ENCODE assay signal across 15 cellular contexts in the genomic region with DNA sequence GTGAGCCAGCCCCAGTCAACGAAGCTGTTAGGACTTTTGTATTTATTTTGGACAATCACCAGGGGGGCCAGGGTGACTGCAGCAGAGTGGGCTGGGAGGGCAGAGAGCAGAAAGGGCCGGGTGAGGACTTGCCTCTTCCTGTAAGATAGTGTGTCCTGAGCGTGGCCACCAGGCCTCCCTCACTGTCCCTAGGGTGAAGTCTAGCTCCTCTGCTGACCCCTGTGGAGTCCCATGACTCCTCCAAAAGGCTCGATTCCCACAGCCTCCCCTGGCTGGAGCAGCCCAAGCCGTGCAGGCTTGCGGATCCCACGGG.
DNase-seq lines count a peak whose midpoint lies in the region; ATAC-seq and TF ChIP-seq lines count a peak whose summit lies in the region.
"Had no signal": no experiment of that assay in that cellular context is flagged by ENCODE, and none has a peak within 500 bp of the region (broad histone marks: within the 10 kb centered on the region; RNA-seq: fewer than 3 reads in every experiment).

No MANE protein-coding gene starts in this region.

- H3K27me3 ChIP-seq in ascending aorta (no peaks in the 10 kb centered on the region), heart left ventricle (no peaks in the 10 kb centered on the region), psoas muscle (ENCODE audit: insufficient read depth in 3 of 3, low read length in 2 of 3) (no peaks in the 10 kb centered on the region)

- DNase-seq in AG20443 (ENCODE audit: low spot score), result peak; percentile 47
- DNase-seq in ascending aorta (ENCODE audit: low spot score in 2 of 2), result peak in 1 of 2 donors; percentile 86
- peak; percentile 54 to 82 (median 75) for DNase-seq in heart left ventricle
- peak in 1 of 2 donors; percentile 70 for DNase-seq in psoas muscle
- no peak for DNase-seq in natural killer cell
- DNase-seq: activated CD4-positive, alpha-beta T cell treated with anti-CD3 and anti-CD28 coated beads for 4 hours; activated effector memory CD4-positive, alpha-beta T cell treated with Interleukin-2 at 50 U/mL for 16 hours; CD4-positive, CD25-positive, alpha-beta regulatory T cell; head of caudate nucleus; NCI-H774; small intestine had no signal

- H3K9me3 Mint-ChIP-seq in natural killer cell, result no peaks in the 10 kb centered on the region
- H3K9me3 Mint-ChIP-seq: CD4-positive, CD25-positive, alpha-beta regulatory T cell had no signal

- no peaks in the 10 kb centered on the region for H3K36me3 ChIP-seq in ascending aorta
- H3K36me3 ChIP-seq in heart left ventricle, result no peaks in the 10 kb centered on the region
- H3K36me3 ChIP-seq in psoas muscle (ENCODE audit: insufficient read depth in 1 of 2, low read depth in 1 of 2), result no peaks in the 10 kb centered on the region

- H3K4me3 ChIP-seq in ascending aorta (no peak overlapping the region), heart left ventricle (no peak overlapping the region), psoas muscle (no peak overlapping the region)

- H3K4me3 Mint-ChIP-seq in natural killer cell, result no peak overlapping the region
- H3K4me3 Mint-ChIP-seq: CD4-positive, CD25-positive, alpha-beta regulatory T cell had no signal

- H3K4me1 ChIP-seq in ascending aorta (peaks cover 43 to 51% of the 10 kb centered on the region in 2 donors), heart left ventricle (peaks cover 0 to 50% (median 24%) of the 10 kb centered on the region in 12 donors), psoas muscle (no peaks in the 10 kb centered on the region)

- H3K4me1 Mint-ChIP-seq in natural killer cell, result no peaks in the 10 kb centered on the region

- H3K27me3 Mint-ChIP-seq in natural killer cell (ENCODE audit: low read depth in 2 of 2), result no peaks in the 10 kb centered on the region
- H3K27me3 Mint-ChIP-seq: CD4-positive, CD25-positive, alpha-beta regulatory T cell had no signal

- intact Hi-C loops in ascending aorta (cut with DNase I) (loop anchor here (2.0 to 5.0 kb wide), 2 partner anchors 17 to 168 kb away; partner anchors contain the start of gene COL5A1), heart left ventricle (cut with DNase I) (loop anchor here in 2 of 10 donors (5.0 to 10.0 kb wide), 2 partner anchors 61 to 168 kb away; partner anchors contain the start of gene COL5A1 (in 1 of the 2)), psoas muscle (cut with DNase I) (loop anchor here in 1 of 2 donors (10.0 kb wide), 1 partner anchor 161 kb away; no protein-coding TSS in a partner anchor), natural killer cell (cut with micrococcal nuclease) (no loop called here)

- WGBS in heart left ventricle, 4 donors, result 28 to 52% (median 44%) methylated on average over 3 to 7 of the region's 7 CpGs
- 39 to 46% (median 45%) methylated on average over 7 of the region's 7 CpGs for WGBS in psoas muscle, 3 donors

- ATAC-seq in heart left ventricle, result peak; percentile 43 to 76 (median 68)
- peak; percentile 21 to 57 (median 44) for ATAC-seq in psoas muscle
- ATAC-seq in natural killer cell, result no peak
- no peak for ATAC-seq in HG02870 (IDR thresholded peaks at IDR 0.05; ENCODE audit: unreplicated experiment)
- no peak for ATAC-seq in HG02884 (IDR thresholded peaks at IDR 0.05; ENCODE audit: unreplicated experiment)
- no peak for ATAC-seq in HG02763 (IDR thresholded peaks at IDR 0.05; ENCODE audit: unreplicated experiment)
- ATAC-seq: SK-N-SH treated with all-trans-retinoic acid at 6 μM for 48 hours had no signal

- H3K27ac ChIP-seq in ascending aorta (peak overlapping the region; percentile 78 to 90), heart left ventricle (peak overlapping the region in 10 of 12 donors; percentile 15 to 76 (median 66)), psoas muscle (peak overlapping the region; percentile 30)

- no peaks in the 10 kb centered on the region for H3K36me3 Mint-ChIP-seq in natural killer cell
- H3K36me3 Mint-ChIP-seq: CD4-positive, CD25-positive, alpha-beta regulatory T cell had no signal

- H3K27ac Mint-ChIP-seq in natural killer cell, result no peak overlapping the region

- no peak for TF ChIP-seq POLR2A in heart left ventricle (IDR thresholded peaks at IDR 0.05)

- no peak for TF ChIP-seq CTCF in ascending aorta (IDR thresholded peaks at IDR 0.05)
- no peak for TF ChIP-seq CTCF in heart left ventricle (IDR thresholded peaks at IDR 0.05)
- TF ChIP-seq CTCF in psoas muscle (IDR thresholded peaks at IDR 0.05), result no peak
- TF ChIP-seq CTCF in natural killer cell (IDR thresholded peaks at IDR 0.05), result no peak

- H3K9me3 ChIP-seq in ascending aorta (no peaks in the 10 kb centered on the region), heart left ventricle (no peaks in the 10 kb centered on the region), psoas muscle (no peaks in the 10 kb centered on the region)

Comparison
In these comparisons a context has a peak if more than half of its experiments do, and no peak if none do; other contexts are left out.
1. H3K27ac ChIP-seq: peak in every context shown above with its lines; median percentile 84 in ascending aorta; 66 in heart left ventricle; 30 in psoas muscle.
2. ATAC-seq: peak in heart left ventricle (4 of 4) and psoas muscle (4 of 4); none in natural killer cell (0 of 3), HG02870 (single experiment), HG02884 (single experiment) and HG02763 (single experiment).